Comparison of ENCODE assay signal across 8 cellular contexts in the genomic region with DNA sequence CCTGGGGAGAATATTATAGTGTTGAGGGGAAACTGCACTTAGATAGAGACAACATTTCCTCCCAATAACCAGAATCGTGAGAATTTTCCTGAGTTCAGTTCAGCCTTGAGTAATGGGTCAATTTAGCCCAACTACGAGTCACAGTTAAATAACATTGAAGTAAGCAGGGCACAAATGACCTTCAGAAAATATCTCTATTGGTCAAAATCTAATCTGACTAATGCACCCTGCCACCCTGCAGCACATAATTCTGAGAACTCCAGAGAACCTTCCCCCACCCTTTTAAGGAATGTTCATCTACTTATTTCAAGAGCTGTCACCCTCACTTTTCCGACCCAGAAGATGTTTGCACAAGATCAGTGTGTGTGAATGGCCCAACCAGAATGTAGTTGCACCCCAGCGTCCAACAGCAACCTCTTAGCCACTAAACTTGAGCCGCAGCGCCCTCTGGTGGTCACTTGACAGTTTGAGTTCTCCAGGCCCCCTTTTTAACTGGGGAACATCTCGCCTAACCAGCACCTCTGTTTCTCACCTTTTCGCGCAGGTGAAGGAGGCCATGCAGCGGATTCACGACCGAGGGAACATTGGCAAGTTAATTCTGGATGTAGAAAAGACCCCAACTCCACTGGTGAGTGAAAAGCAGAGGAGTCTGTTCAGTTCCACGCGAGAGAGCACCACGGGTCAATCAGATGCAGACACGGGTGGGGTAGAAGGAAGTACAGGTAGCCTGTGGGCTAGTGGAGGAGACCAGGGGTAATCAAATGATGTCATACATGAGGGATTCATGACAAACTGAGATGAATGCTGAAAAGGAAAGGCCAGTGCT. TPM values are rescaled to one million over a fixed set of nuclear protein-coding genes. Genes with fewer than 3 reads are reported as not detected.
DNase-seq lines count a peak whose midpoint lies in the region; ATAC-seq and TF ChIP-seq lines count a peak whose summit lies in the region.

No MANE protein-coding gene starts in this region.

- ATAC-seq in GM18868 (IDR thresholded peaks at IDR 0.05; ENCODE audit: unreplicated experiment), result peak; percentile 79
- peak; percentile 52 to 60 for ATAC-seq in activated T-cell treated with anti-CD3 and anti-CD28 coated beads, Interleukin-2, amount 50 U/mL, for 4 hours

- H2AFZ ChIP-seq in OCI-LY7 (ENCODE audit: low read length), result no peak overlapping the region
- no peak overlapping the region for H2AFZ ChIP-seq in neural progenitor cell (replicated peaks)

- no peaks in the 10 kb centered on the region for H3K79me2 ChIP-seq in OCI-LY7 (ENCODE audit: insufficient read depth, low read depth, low read length)
- H3K79me2 ChIP-seq in neural progenitor cell (ENCODE audit: low read depth), result no peaks in the 10 kb centered on the region

- peaks cover 20% of the 10 kb centered on the region for H3F3A ChIP-seq in neural progenitor cell (ENCODE audit: low read depth)

- no peaks in the 10 kb centered on the region for H4K20me1 ChIP-seq in OCI-LY7 (ENCODE audit: insufficient read depth, low read length)
- peaks cover 4% of the 10 kb centered on the region for H4K20me1 ChIP-seq in neural progenitor cell (ENCODE audit: low read depth)

- H3K9me3 ChIP-seq in OCI-LY7 (ENCODE audit: low read length) (no peaks in the 10 kb centered on the region), neural progenitor cell (ENCODE audit: low read depth) (no peaks in the 10 kb centered on the region), stomach (no peaks in the 10 kb centered on the region)

- H3K4me1 ChIP-seq in OCI-LY7 (ENCODE audit: insufficient read depth, low read length, poor library complexity, severe bottlenecking) (no peaks in the 10 kb centered on the region), neural progenitor cell (peaks cover 24% of the 10 kb centered on the region), stomach (no peaks in the 10 kb centered on the region)

- TF ChIP-seq POLR2A in stomach (IDR thresholded peaks at IDR 0.05), result no peak

- no peaks in the 10 kb centered on the region for H3K9me3 Mint-ChIP-seq in activated T-cell treated with anti-CD3 and anti-CD28 coated beads, Interleukin-2, amount 50 U/mL, for 4 hours
- no peaks in the 10 kb centered on the region for H3K9me3 Mint-ChIP-seq in neural progenitor cell

- peak overlapping the region; percentile 12 for H3K27ac Mint-ChIP-seq in neural progenitor cell

- no peak overlapping the region for H3K4me3 Mint-ChIP-seq in activated T-cell treated with anti-CD3 and anti-CD28 coated beads, Interleukin-2, amount 50 U/mL, for 4 hours
- no peak overlapping the region for H3K4me3 Mint-ChIP-seq in neural progenitor cell

- TF ChIP-seq EP300 in stomach (IDR thresholded peaks at IDR 0.05), result no peak

- H3K4me1 Mint-ChIP-seq in activated T-cell treated with anti-CD3 and anti-CD28 coated beads, Interleukin-2, amount 50 U/mL, for 4 hours (ENCODE audit: low read depth), result no peaks in the 10 kb centered on the region
- H3K4me1 Mint-ChIP-seq in neural progenitor cell, result peaks cover 48% of the 10 kb centered on the region

- H3K9ac ChIP-seq in neural progenitor cell, result no peak overlapping the region

- H3K4me3 ChIP-seq in HL-60 (replicated peaks; ENCODE audit: insufficient read depth, low read length) (no peak overlapping the region), OCI-LY7 (ENCODE audit: low read depth, low read length, poor library complexity, severe bottlenecking) (no peak overlapping the region), neural progenitor cell (no peak overlapping the region), stomach (no peak overlapping the region)

- H3K27me3 ChIP-seq in HL-60 (ENCODE audit: insufficient read depth, poor library complexity, severe bottlenecking), result peaks cover 4% of the 10 kb centered on the region
- H3K27me3 ChIP-seq in neural progenitor cell, result no peaks in the 10 kb centered on the region
- H3K27me3 ChIP-seq in stomach, result peaks cover 0 to 15% (median 0%) of the 10 kb centered on the region in 3 donors

- peak; percentile 85 for DNase-seq in AG20443 (ENCODE audit: low spot score)
- DNase-seq in HL-60 (ENCODE audit: low read depth in 1 of 2, low spot score in 1 of 2), result peak; percentile 57 to 67
- DNase-seq in OCI-LY7 (ENCODE audit: low spot score), result peak; percentile 72
- peak; percentile 66 for DNase-seq in activated T-cell treated with anti-CD3 and anti-CD28 coated beads, Interleukin-2, amount 50 U/mL, for 4 hours
- DNase-seq in fibroblast of the conjunctiva (ENCODE audit: low read depth), result peak; percentile 55
- DNase-seq in neural progenitor cell (ENCODE audit: low spot score), result peak; percentile 92
- peak; percentile 83 for DNase-seq in stomach

- no peak overlapping the region for H3K27ac ChIP-seq in HL-60 (replicated peaks)
- no peak overlapping the region for H3K27ac ChIP-seq in OCI-LY7 (ENCODE audit: low read depth, low read length, poor library complexity, severe bottlenecking)
- no peak overlapping the region for H3K27ac ChIP-seq in neural progenitor cell
- no peak overlapping the region for H3K27ac ChIP-seq in stomach

- H3K36me3 Mint-ChIP-seq in activated T-cell treated with anti-CD3 and anti-CD28 coated beads, Interleukin-2, amount 50 U/mL, for 4 hours (ENCODE audit: insufficient read depth), result no peaks in the 10 kb centered on the region
- H3K36me3 Mint-ChIP-seq in neural progenitor cell, result peaks cover 5% of the 10 kb centered on the region

- no peaks in the 10 kb centered on the region for H3K9me2 ChIP-seq in OCI-LY7 (ENCODE audit: insufficient read depth, low read length)

- no TSS peak for BruUV-seq in OCI-LY7 (replicated peaks; lab: Mats Ljungman, UMichigan)

- peaks cover 10% of the 10 kb centered on the region for H3K27me3 Mint-ChIP-seq in activated T-cell treated with anti-CD3 and anti-CD28 coated beads, Interleukin-2, amount 50 U/mL, for 4 hours (ENCODE audit: low read depth)
- no peaks in the 10 kb centered on the region for H3K27me3 Mint-ChIP-seq in neural progenitor cell (ENCODE audit: insufficient read depth, low read depth)

- peak; percentile 42 for TF ChIP-seq CTCF in HL-60 (IDR thresholded peaks at IDR 0.05; ENCODE audit: insufficient read depth, low read length)
- TF ChIP-seq CTCF in OCI-LY7 (conservative IDR thresholded peaks at IDR 0.05; ENCODE audit: low read length), result peak; percentile 92
- TF ChIP-seq CTCF in neural progenitor cell (IDR thresholded peaks at IDR 0.05), result peak; percentile 87
- TF ChIP-seq CTCF in stomach (IDR thresholded peaks at IDR 0.05), result peak in 5 of 7 experiments; percentile 57 to 78 (median 71)

- 22 to 28% (median 26%) methylated on average over 15 to 16 of the region's 16 CpGs for WGBS in stomach, 5 donors

- CTCF ChIA-PET in OCI-LY7 (lab: Charles Lee; ENCODE audit: unreplicated experiment), result no interaction called here

- intact Hi-C loops in OCI-LY7 (cut with micrococcal nuclease; ENCODE audit: unreplicated experiment), result loop anchor here (1.0 to 2.0 kb wide), 2 partner anchors 296 to 735 kb away; no protein-coding TSS in a partner anchor
- intact Hi-C loops in stomach (cut with DNase I; ENCODE audit: low total_unique reads), result loop anchor here (5.0 kb wide), 1 partner anchor 294 kb away; no protein-coding TSS in a partner anchor

- POLR2A ChIA-PET in OCI-LY7 (lab: Charles Lee), result interaction anchor here (1.6 kb wide), 1 partner anchor 300 kb away, joined by 7 read pairs; no protein-coding TSS in a partner anchor

- no peaks in the 10 kb centered on the region for H3K36me3 ChIP-seq in OCI-LY7 (ENCODE audit: insufficient read depth, low read length)
- H3K36me3 ChIP-seq in neural progenitor cell, result no peaks in the 10 kb centered on the region
- no peaks in the 10 kb centered on the region for H3K36me3 ChIP-seq in stomach

- H3K4me2 ChIP-seq in OCI-LY7 (ENCODE audit: low read length), result no peak overlapping the region
- no peak overlapping the region for H3K4me2 ChIP-seq in neural progenitor cell

RNA-seq across cellular contexts. Expression of gene CLEC3A, which starts 50.8 kb away (rescaled TPM):
- not detected in 2 replicates for total RNA-seq in OCI-LY7 (2014; rRNA removed; shearing (Covaris generic))
- not detected in 2 replicates for total RNA-seq in OCI-LY7 (2022)
- not detected for total RNA-seq in activated T-cell treated with anti-CD3 and anti-CD28 coated beads, Interleukin-2, amount 50 U/mL, for 4 hours
- not detected in 2 replicates for total RNA-seq in neural progenitor cell (ENCODE audit: low replicate concordance)
- total RNA-seq in stomach, result under 1 TPM in 1 of 5 donors, not detected in 4; 0.87 TPM
- under 1 TPM in 1 of 3 donors, not detected in 2; 0.08 TPM for polyA plus RNA-seq in stomach

Comparison
In these comparisons a context has a peak if more than half of its experiments do, and no peak if none do; other contexts are left out.
1. CTCF ChIP-seq: peak in every context shown above with its lines; median percentile 92 in OCI-LY7; 87 in neural progenitor cell; 71 in stomach; 42 in HL-60.